8 cellular contexts compared by ENCODE assay signal in genomic region chr14:77980475-77981321, GRCh38.
A peak's percentile ranks its signal among the peaks of the same experiment; 100 is the strongest.
DNase-seq lines count a peak whose midpoint lies in the region; ATAC-seq and TF ChIP-seq lines count a peak whose summit lies in the region.

No MANE protein-coding gene starts in this region.

- H3K9ac ChIP-seq in skeletal muscle tissue (ENCODE audit: low read depth in 1 of 3, low read length in 3 of 3): peak overlapping the region; percentile 32 to 54 (median 33)

- no peaks in the 10 kb centered on the region for H3K36me3 Mint-ChIP-seq in activated naive CD8-positive, alpha-beta T cell treated with anti-CD3 and anti-CD28 coated beads, Interleukin-2, amount 50 U/mL, for 24 hours (ENCODE audit: low read depth)

- H3K9me3 Mint-ChIP-seq in activated naive CD8-positive, alpha-beta T cell treated with anti-CD3 and anti-CD28 coated beads, Interleukin-2, amount 50 U/mL, for 24 hours: no peaks in the 10 kb centered on the region

- H3K27ac ChIP-seq in skeletal muscle tissue (ENCODE audit: low read depth, low read length): no peak overlapping the region

- no peaks in the 10 kb centered on the region for H3K36me3 ChIP-seq in skeletal muscle tissue (ENCODE audit: control insufficient read depth in 3 of 3, insufficient read depth in 3 of 3, low read length in 3 of 3)

- peak; percentile 7 for DNase-seq in NB4 (ENCODE audit: low read depth)
- DNase-seq in activated naive CD8-positive, alpha-beta T cell treated with anti-CD3 and anti-CD28 coated beads, Interleukin-2, amount 50 U/mL, for 24 hours: no peak
- no peak for DNase-seq in activated gamma-delta T cell (lab: John Stamatoyannopoulos, UW)
- no peak for DNase-seq in DMS114 treated with DMSO at 0.1 percent for 48 hours (lab: John Stamatoyannopoulos, UW; ENCODE audit: unreplicated experiment)

- no peak overlapping the region for H3K4me3 Mint-ChIP-seq in activated naive CD8-positive, alpha-beta T cell treated with anti-CD3 and anti-CD28 coated beads, Interleukin-2, amount 50 U/mL, for 24 hours

- TF ChIP-seq POLR2A in NB4 (IDR thresholded peaks at IDR 0.05; ENCODE audit: extremely low read depth, insufficient read length): no peak

- TF ChIP-seq CTCF in NB4 (IDR thresholded peaks at IDR 0.05; ENCODE audit: low read depth, low read length): no peak

- no peaks in the 10 kb centered on the region for H3K9me3 ChIP-seq in iPS-18c (ENCODE audit: control insufficient read depth, insufficient read depth, low read length)
- no peaks in the 10 kb centered on the region for H3K9me3 ChIP-seq in skeletal muscle tissue (ENCODE audit: control insufficient read depth in 3 of 3, low read length in 3 of 3)

- H3K27me3 Mint-ChIP-seq in activated naive CD8-positive, alpha-beta T cell treated with anti-CD3 and anti-CD28 coated beads, Interleukin-2, amount 50 U/mL, for 24 hours: peaks cover 26% of the 10 kb centered on the region

- H3K27me3 ChIP-seq in skeletal muscle tissue (ENCODE audit: control insufficient read depth in 3 of 3, insufficient read depth in 3 of 3, low read length in 3 of 3): peaks cover 12 to 28% (median 20%) of the 10 kb centered on the region in 3 donors

- H3K27ac Mint-ChIP-seq in activated naive CD8-positive, alpha-beta T cell treated with anti-CD3 and anti-CD28 coated beads, Interleukin-2, amount 50 U/mL, for 24 hours: no peak overlapping the region

- H3K4me3 ChIP-seq in NB4 (ENCODE audit: low read depth, low read length) (no peak overlapping the region), iPS-18c (ENCODE audit: insufficient read depth, low read depth, low read length) (peak overlapping the region; percentile 53), skeletal muscle tissue (ENCODE audit: low read length in 3 of 3) (peak overlapping the region; percentile 30 to 61 (median 51))

- ATAC-seq in activated naive CD8-positive, alpha-beta T cell treated with anti-CD3 and anti-CD28 coated beads, Interleukin-2, amount 50 U/mL, for 24 hours: peak; percentile 43
- ATAC-seq in GM21528 (IDR thresholded peaks at IDR 0.05; ENCODE audit: low FRiP score, unreplicated experiment) (no peak), GM19467 (IDR thresholded peaks at IDR 0.05; ENCODE audit: unreplicated experiment) (no peak)

- peaks cover 4 to 9% (median 4%) of the 10 kb centered on the region in 3 donors for H3K4me1 ChIP-seq in skeletal muscle tissue (ENCODE audit: control insufficient read depth in 3 of 3, insufficient read depth in 3 of 3, low read length in 3 of 3)

- H3K4me1 Mint-ChIP-seq in activated naive CD8-positive, alpha-beta T cell treated with anti-CD3 and anti-CD28 coated beads, Interleukin-2, amount 50 U/mL, for 24 hours: peaks cover 8% of the 10 kb centered on the region
